12 cellular contexts compared by ENCODE assay signal in the genomic region with DNA sequence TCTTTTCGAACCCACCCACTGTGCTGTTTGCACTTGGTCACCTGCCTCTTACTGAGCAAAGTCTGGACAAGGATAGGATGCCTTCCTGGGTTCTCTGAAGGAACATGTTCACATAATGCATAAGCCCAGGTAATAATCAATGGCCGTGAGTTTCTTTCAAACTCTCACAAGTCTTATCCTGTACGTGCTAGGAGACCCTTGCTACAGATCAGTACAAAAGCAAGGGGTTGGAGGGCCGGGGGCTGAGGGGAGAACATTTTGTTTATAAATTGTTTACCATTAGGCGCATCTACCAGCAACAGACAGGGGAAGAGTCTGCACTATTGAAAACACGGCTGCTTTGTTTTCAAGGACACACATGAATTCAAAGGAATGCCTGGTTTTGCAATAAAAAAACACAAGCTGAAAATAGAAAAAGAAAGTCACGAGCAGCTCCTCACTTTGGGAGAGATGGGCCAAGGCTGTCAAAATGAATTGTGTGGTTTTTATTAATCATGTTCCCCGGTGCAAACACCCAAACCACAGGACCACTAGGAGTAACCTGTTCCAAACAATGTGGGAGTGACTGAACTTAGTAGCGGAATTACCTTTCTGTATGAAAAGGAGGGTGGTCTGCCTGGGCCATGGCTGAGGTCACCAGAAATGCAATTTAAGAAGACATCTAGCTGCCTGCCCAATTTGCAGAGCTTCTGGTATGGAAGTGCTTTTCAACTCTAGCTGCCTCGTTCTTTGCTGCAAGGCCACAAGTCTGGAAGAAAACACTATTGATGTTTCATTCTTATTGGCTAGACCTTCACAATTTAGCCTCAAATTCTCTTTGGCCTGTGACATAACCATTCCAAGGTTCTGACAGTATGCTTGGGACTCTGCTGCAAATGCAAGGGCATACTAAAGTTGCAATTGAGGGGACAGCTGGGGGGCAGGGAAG.
DNase-seq lines count a peak whose midpoint lies in the region; ATAC-seq, FAIRE-seq and TF ChIP-seq lines count a peak whose summit lies in the region.
"Had no signal": no experiment of that assay in that cellular context is flagged by ENCODE, and none has a peak within 500 bp of the region (broad histone marks: within the 10 kb centered on the region; RNA-seq: fewer than 3 reads in every experiment).

No MANE protein-coding gene starts in this region.

- intact Hi-C loops in esophagus muscularis mucosa (cut with DNase I): no loop called here

- TF ChIP-seq EP300 in A549 (IDR thresholded peaks at IDR 0.05): no peak
- TF ChIP-seq EP300 in esophagus muscularis mucosa (IDR thresholded peaks at IDR 0.05): no peak

- no peaks in the 10 kb centered on the region for H3K27me3 Mint-ChIP-seq in nephron (ENCODE audit: low read depth)

- POLR2A ChIA-PET in A549 (lab: Yijun Ruan, JAX): no interaction called here

- ATAC-seq in A549 (no peak), HG03135 (IDR thresholded peaks at IDR 0.05; ENCODE audit: unreplicated experiment) (no peak)

- H3K4me2 ChIP-seq in A549: 0 out of 3 replicates have a peak overlapping the region, but pooled peaks have one; percentile 12

- WGBS in A549 (ENCODE audit: missing lambda C conversion rate): 40% methylated on average over 10 of the region's 10 CpGs
- 58% methylated on average over 10 of the region's 10 CpGs for WGBS in esophagus muscularis mucosa

- peaks cover 6% of the 10 kb centered on the region for H3K36me3 Mint-ChIP-seq in nephron (ENCODE audit: low read depth)

- no peak for TF ChIP-seq RAD21 in A549 (conservative IDR thresholded peaks at IDR 0.05 in 1 of 2, IDR thresholded peaks at IDR 0.05 in 1 of 2)

- H3K9me3 ChIP-seq in A549 (no peaks in the 10 kb centered on the region), esophagus muscularis mucosa (no peaks in the 10 kb centered on the region)
- H3K9me3 ChIP-seq: psoas muscle had no signal

- H3K36me3 ChIP-seq in esophagus muscularis mucosa: no peaks in the 10 kb centered on the region

- H3K4me1 Mint-ChIP-seq in nephron: peaks cover 47% of the 10 kb centered on the region

- H3K4me3 ChIP-seq in A549 (no peak overlapping the region), esophagus muscularis mucosa (no peak overlapping the region)
- H3K4me3 ChIP-seq: psoas muscle had no signal

- FAIRE-seq in A549 (lab: Jason Lieb, UNC) (no peak), GM12892 (lab: Jason Lieb, UNC) (no peak)

- CTCF ChIA-PET in A549 (lab: Yijun Ruan, JAX): interaction anchor here (0.6 to 2.0 kb wide), 3 partner anchors 8 to 164 kb away, joined by 3 to 7 read pairs (median 3); no protein-coding TSS in a partner anchor

- H3K27ac ChIP-seq in A549 (no peak overlapping the region), esophagus muscularis mucosa (replicated peaks in 1 of 4) (peak overlapping the region in 3 of 4 donors; percentile 2 to 53 (median 25))
- H3K27ac ChIP-seq: psoas muscle had no signal

- peak overlapping the region; percentile 90 to 94 (median 92) for H3K27ac Mint-ChIP-seq in nephron

- TF ChIP-seq CTCF in A549 (IDR thresholded peaks at IDR 0.05) (no peak), esophagus muscularis mucosa (IDR thresholded peaks at IDR 0.05) (no peak), nephron (IDR thresholded peaks at IDR 0.05; ENCODE audit: unreplicated experiment in 3 of 3) (no peak)

- peaks cover 3% of the 10 kb centered on the region for H3K9me3 Mint-ChIP-seq in nephron

- no peaks in the 10 kb centered on the region for H3K27me3 ChIP-seq in esophagus muscularis mucosa

- H3K4me1 ChIP-seq in A549: 0 out of 3 replicates have a peak, but pooled peaks cover 2% of the 10 kb centered on the region
- peaks cover 0 to 16% (median 14%) of the 10 kb centered on the region in 4 donors for H3K4me1 ChIP-seq in esophagus muscularis mucosa
- H3K4me1 ChIP-seq: psoas muscle had no signal

- DNase-seq in A549 (ENCODE audit: low read depth in 1 of 2, low spot score in 1 of 2) (no peak), M059J (ENCODE audit: low read depth) (peak; percentile 81), esophagus muscularis mucosa (ENCODE audit: extremely low spot score) (peak; percentile 89), GM12892 (ENCODE audit: insufficient read length) (no peak), OCI-M2 (lab: John Stamatoyannopoulos, UW; ENCODE audit: unreplicated experiment) (no peak)
- DNase-seq in effector CD4-positive, alpha-beta T cell: no peak
- DNase-seq: activated CD4-positive, alpha-beta T cell treated with anti-CD3 and anti-CD28 coated beads for 4 hours; hippocampal formation; NCI-H774; psoas muscle had no signal

- peak overlapping the region in 2 of 3 experiments; percentile 41 to 52 for H3K4me3 Mint-ChIP-seq in nephron

- no peak for TF ChIP-seq POLR2A in A549 (IDR thresholded peaks at IDR 0.05; ENCODE audit: low read length)
- no peak for TF ChIP-seq POLR2A in esophagus muscularis mucosa (IDR thresholded peaks at IDR 0.05; ENCODE audit: low read depth)
- no peak for TF ChIP-seq POLR2A in GM12892 (IDR thresholded peaks at IDR 0.05; ENCODE audit: low read depth, low read length)

TF ChIP-seq in A549, 52 proteins besides CTCF, POLR2A, EP300 and RAD21:
- TF ChIP-seq HOXB5 (CRISPR knock-in tag; IDR thresholded peaks at IDR 0.05) (no peak), CBX2 (IDR thresholded peaks at IDR 0.05; ENCODE audit: borderline replicate concordance, low read depth) (no peak), ZSCAN20 (CRISPR knock-in tag; IDR thresholded peaks at IDR 0.05) (no peak), TFCP2L1 (CRISPR knock-in tag; IDR thresholded peaks at IDR 0.05) (no peak), JUNB (IDR thresholded peaks at IDR 0.05) (no peak), HEYL (CRISPR knock-in tag; IDR thresholded peaks at IDR 0.05) (no peak), KDM1A (IDR thresholded peaks at IDR 0.05; ENCODE audit: low read depth) (no peak), CEBPB (IDR thresholded peaks at IDR 0.05) (no peak), FOSL2 (IDR thresholded peaks at IDR 0.05) (no peak), FOSL2 (CRISPR knock-in tag; IDR thresholded peaks at IDR 0.05) (no peak), EHMT2 (IDR thresholded peaks at IDR 0.05; ENCODE audit: low read depth) (no peak), FOXS1 (CRISPR knock-in tag; IDR thresholded peaks at IDR 0.05) (no peak), RFX5 (IDR thresholded peaks at IDR 0.05) (no peak), ZC3H11A (IDR thresholded peaks at IDR 0.05) (no peak), PHF8 (IDR thresholded peaks at IDR 0.05; ENCODE audit: borderline replicate concordance, low read depth) (no peak), NFE2L2 (conservative IDR thresholded peaks at IDR 0.05; ENCODE audit: low read length) (no peak)
- TF ChIP-seq, protein P1, sequence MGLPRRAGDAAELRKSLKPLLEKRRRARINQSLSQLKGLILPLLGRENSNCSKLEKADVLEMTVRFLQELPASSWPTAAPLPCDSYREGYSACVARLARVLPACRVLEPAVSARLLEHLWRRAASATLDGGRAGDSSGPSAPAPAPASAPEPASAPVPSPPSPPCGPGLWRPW (IDR thresholded peaks at IDR 0.05): no peak

Comparison
In these comparisons a context has a peak if more than half of its experiments do, and no peak if none do; other contexts are left out.
1. DNase-seq: peak in M059J (single experiment) and esophagus muscularis mucosa (single experiment); none in A549 (0 of 2), effector CD4-positive, alpha-beta T cell (single experiment), GM12892 (single experiment) and OCI-M2 (single experiment).
2. H3K27ac ChIP-seq: peak in esophagus muscularis mucosa (3 of 4); none in A549 (0 of 2).